In the genomic region with DNA sequence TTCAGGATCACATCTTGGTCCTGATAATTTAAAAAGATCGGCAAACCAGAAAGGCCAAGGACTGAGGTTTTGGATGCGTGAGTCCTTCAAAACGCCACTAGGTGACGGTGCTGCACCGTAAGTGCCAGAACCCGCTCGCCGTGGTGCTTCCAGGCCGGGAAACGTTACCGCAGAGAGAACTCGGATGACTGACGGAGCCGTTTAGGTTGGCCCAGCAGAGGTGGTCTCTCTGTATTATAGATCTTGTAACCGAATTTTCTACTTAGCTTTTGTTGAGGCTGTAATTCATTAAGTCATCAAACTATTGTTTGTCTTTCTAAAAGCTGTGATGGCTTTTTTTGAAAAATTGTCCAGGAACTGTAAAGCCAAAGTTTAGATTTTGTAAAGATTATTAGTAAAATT, we compare ENCODE assay signal across 8 cellular contexts. TPM values are rescaled to one million over a fixed set of nuclear protein-coding genes. Genes with fewer than 3 reads are reported as not detected.
DNase-seq lines count a peak whose midpoint lies in the region; ATAC-seq and TF ChIP-seq lines count a peak whose summit lies in the region.

No MANE protein-coding gene starts in this region.

- H3K4me3 ChIP-seq in CD4-positive, CD25-positive, alpha-beta regulatory T cell (ENCODE audit: low read depth, low read length) = no peak overlapping the region
- H3K4me3 ChIP-seq in esophagus muscularis mucosa = no peak overlapping the region

- peak; percentile 19 to 73 (median 46) for DNase-seq in CD4-positive, CD25-positive, alpha-beta regulatory T cell
- DNase-seq in HT1080 (ENCODE audit: low read depth) (peak; percentile 56), OCI-M1 (lab: John Stamatoyannopoulos, UW) (peak; percentile 87), activated T-cell treated with anti-CD3 and anti-CD28 coated beads for 24 hours (ENCODE audit: low read depth) (peak; percentile 49), esophagus muscularis mucosa (ENCODE audit: extremely low spot score) (no peak)
- DNase-seq in stimulated activated naive CD8-positive, alpha-beta T cell treated with anti-CD3 and anti-CD28 coated beads, Interleukin-15, Interleukin-2, amounts not matched to agents 100 U/mL and 50 U/mL, for 24 hours = peak; percentile 65

- H3K27me3 ChIP-seq in CD4-positive, CD25-positive, alpha-beta regulatory T cell (ENCODE audit: control insufficient read depth, insufficient read depth, low read length) = peaks cover 14% of the 10 kb centered on the region
- H3K27me3 ChIP-seq in esophagus muscularis mucosa = peaks cover 0 to 27% (median 0%) of the 10 kb centered on the region in 4 donors

- peaks cover 0 to 6% (median 6%) of the 10 kb centered on the region in 4 donors for H3K4me1 Mint-ChIP-seq in CD4-positive, CD25-positive, alpha-beta regulatory T cell
- H3K4me1 Mint-ChIP-seq in nephron = no peaks in the 10 kb centered on the region

- TF ChIP-seq EP300 in esophagus muscularis mucosa (IDR thresholded peaks at IDR 0.05) = no peak

- intact Hi-C loops in esophagus muscularis mucosa (cut with DNase I) = loop anchor here (5.0 to 10.0 kb wide), 2 partner anchors 97 to 1680 kb away; no protein-coding TSS in a partner anchor

- no peaks in the 10 kb centered on the region for H3K4me1 ChIP-seq in CD4-positive, CD25-positive, alpha-beta regulatory T cell (ENCODE audit: control insufficient read depth, insufficient read depth, low read length, poor library complexity, severe bottlenecking)
- no peaks in the 10 kb centered on the region for H3K4me1 ChIP-seq in esophagus muscularis mucosa

- peak; percentile 81 to 99 (median 90) for TF ChIP-seq CTCF in esophagus muscularis mucosa (IDR thresholded peaks at IDR 0.05)
- TF ChIP-seq CTCF in nephron (IDR thresholded peaks at IDR 0.05; ENCODE audit: unreplicated experiment in 3 of 3) = peak; percentile 97 to 99 (median 98)

- H3K27ac ChIP-seq in CD4-positive, CD25-positive, alpha-beta regulatory T cell (ENCODE audit: insufficient read depth, low read length, poor library complexity, severe bottlenecking) = no peak overlapping the region
- no peak overlapping the region for H3K27ac ChIP-seq in esophagus muscularis mucosa (replicated peaks in 1 of 4)

- no peaks in the 10 kb centered on the region for H3K9me3 ChIP-seq in CD4-positive, CD25-positive, alpha-beta regulatory T cell (ENCODE audit: control insufficient read depth in 2 of 2, low read length in 2 of 2)
- H3K9me3 ChIP-seq in esophagus muscularis mucosa = no peaks in the 10 kb centered on the region

- H3K4me3 Mint-ChIP-seq in CD4-positive, CD25-positive, alpha-beta regulatory T cell = no peak overlapping the region
- H3K4me3 Mint-ChIP-seq in nephron = no peak overlapping the region

- H3K9me3 Mint-ChIP-seq in CD4-positive, CD25-positive, alpha-beta regulatory T cell = peaks cover 0 to 2% (median 0%) of the 10 kb centered on the region in 7 donors
- H3K9me3 Mint-ChIP-seq in nephron = no peaks in the 10 kb centered on the region

- peaks cover 37% of the 10 kb centered on the region for H3K27me3 Mint-ChIP-seq in CD4-positive, CD25-positive, alpha-beta regulatory T cell
- peaks cover 34% of the 10 kb centered on the region for H3K27me3 Mint-ChIP-seq in nephron (ENCODE audit: low read depth)

- peak; percentile 31 to 58 for ATAC-seq in CD4-positive, CD25-positive, alpha-beta regulatory T cell (ENCODE audit: low read depth in 2 of 2)
- peak; percentile 70 for ATAC-seq in GM19452 (IDR thresholded peaks at IDR 0.05; ENCODE audit: unreplicated experiment)
- peak; percentile 83 for ATAC-seq in stimulated activated naive CD8-positive, alpha-beta T cell treated with anti-CD3 and anti-CD28 coated beads, Interleukin-15, Interleukin-2, amounts not matched to agents 100 U/mL and 50 U/mL, for 24 hours

- no peak for TF ChIP-seq POLR2A in esophagus muscularis mucosa (IDR thresholded peaks at IDR 0.05; ENCODE audit: low read depth)

- H3K36me3 ChIP-seq in CD4-positive, CD25-positive, alpha-beta regulatory T cell (ENCODE audit: control insufficient read depth, insufficient read depth, low read length) = no peaks in the 10 kb centered on the region
- no peaks in the 10 kb centered on the region for H3K36me3 ChIP-seq in esophagus muscularis mucosa

- H3K36me3 Mint-ChIP-seq in CD4-positive, CD25-positive, alpha-beta regulatory T cell = no peaks in the 10 kb centered on the region
- no peaks in the 10 kb centered on the region for H3K36me3 Mint-ChIP-seq in nephron (ENCODE audit: low read depth)

- no peak overlapping the region for H3K27ac Mint-ChIP-seq in CD4-positive, CD25-positive, alpha-beta regulatory T cell
- peak overlapping the region in 1 of 3 experiments; percentile 41 for H3K27ac Mint-ChIP-seq in nephron

- under 1% methylated on average over 15 of the region's 15 CpGs for WGBS in esophagus muscularis mucosa

RNA-seq across cellular contexts. Expression of a gene that starts 39.8 kb away (rescaled TPM):
- total RNA-seq in CD4-positive, CD25-positive, alpha-beta regulatory T cell = not detected
- not detected for polyA plus RNA-seq in CD4-positive, CD25-positive, alpha-beta regulatory T cell
- not detected in 2 replicates for total RNA-seq in HT1080 (2014; rRNA removed; shearing (Covaris generic))
- polyA plus RNA-seq in HT1080 (2015; cell fraction: cytosol; rRNA removed) = not detected in 2 replicates
- not detected in 2 replicates for polyA plus RNA-seq in HT1080 (2015; cell fraction: nucleus; rRNA removed)
- total RNA-seq in esophagus muscularis mucosa = 1 to 10 TPM; 1.2 to 4.0 (median 2.0) TPM

RNA-seq across cellular contexts. Expression of a gene that starts 52.8 kb away (rescaled TPM):
- 4.1 TPM for total RNA-seq in CD4-positive, CD25-positive, alpha-beta regulatory T cell
- polyA plus RNA-seq in CD4-positive, CD25-positive, alpha-beta regulatory T cell = 1 to 10 TPM in 2 of 4 donors, under 1 TPM in 2; 0.23 to 2.1 (median 1.2) TPM
- total RNA-seq in HT1080 (2014; rRNA removed; shearing (Covaris generic)) = 30.2 and 33.8 TPM in 2 replicates
- polyA plus RNA-seq in HT1080 (2015; cell fraction: cytosol; rRNA removed) = 59.8 and 71.7 TPM in 2 replicates
- polyA plus RNA-seq in HT1080 (2015; cell fraction: nucleus; rRNA removed) = 28.6 and 49.1 TPM in 2 replicates
- 100 to 1,000 TPM in 3 of 4 donors, 10 to 100 TPM in 1; 94.6 to 143 (median 116) TPM for total RNA-seq in esophagus muscularis mucosa
